ENCODE assay signal across 1 cellular context in the genomic region with DNA sequence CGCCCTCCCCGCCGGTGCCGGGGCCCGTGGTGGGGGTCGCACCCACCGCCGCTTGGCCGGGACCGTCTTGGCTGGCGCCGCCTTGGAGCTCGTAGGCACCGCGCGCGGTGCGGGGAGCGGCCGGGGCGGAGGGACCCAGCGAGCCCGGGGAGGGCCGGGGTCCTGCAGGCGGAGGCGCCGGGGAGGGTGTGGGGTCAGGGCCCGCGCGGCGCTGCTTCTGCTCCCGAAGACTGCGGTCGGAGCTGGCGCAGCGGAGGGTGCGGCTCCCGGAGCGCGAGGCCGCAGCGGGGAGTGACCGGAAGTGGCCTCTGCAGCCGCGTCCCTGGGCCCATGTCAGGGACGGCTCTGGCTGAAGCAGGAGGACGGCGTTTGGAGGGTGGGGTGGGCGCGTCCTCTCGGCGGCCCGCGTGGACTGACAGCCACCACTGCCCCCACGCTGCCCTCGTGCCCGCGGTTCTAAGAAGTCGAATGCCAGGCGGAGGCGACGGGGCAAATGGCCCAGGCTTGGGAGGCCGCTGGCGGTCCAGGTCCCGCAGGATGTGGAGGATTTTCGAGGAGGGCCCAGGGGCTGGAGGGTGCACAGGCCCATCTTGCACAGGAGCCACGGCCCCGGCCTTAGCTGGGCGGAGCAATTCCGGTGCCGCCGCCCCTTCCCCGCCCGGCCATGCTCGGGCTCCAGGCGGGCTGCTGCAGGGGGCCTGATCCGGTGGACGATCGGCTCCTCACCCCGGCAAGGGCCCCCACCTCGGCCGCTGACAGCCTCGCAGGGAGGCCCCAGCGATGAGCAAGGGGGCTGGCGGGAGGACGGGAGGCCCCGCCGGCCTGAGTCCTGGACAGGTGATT.
TF ChIP-seq lines count a peak whose summit lies in the region.

No MANE protein-coding gene starts in this region.

TF ChIP-seq in IMR-90, 13 proteins besides CTCF, POLR2A, EP300 and RAD21 (continued from another document):
- TF ChIP-seq, protein P1, sequence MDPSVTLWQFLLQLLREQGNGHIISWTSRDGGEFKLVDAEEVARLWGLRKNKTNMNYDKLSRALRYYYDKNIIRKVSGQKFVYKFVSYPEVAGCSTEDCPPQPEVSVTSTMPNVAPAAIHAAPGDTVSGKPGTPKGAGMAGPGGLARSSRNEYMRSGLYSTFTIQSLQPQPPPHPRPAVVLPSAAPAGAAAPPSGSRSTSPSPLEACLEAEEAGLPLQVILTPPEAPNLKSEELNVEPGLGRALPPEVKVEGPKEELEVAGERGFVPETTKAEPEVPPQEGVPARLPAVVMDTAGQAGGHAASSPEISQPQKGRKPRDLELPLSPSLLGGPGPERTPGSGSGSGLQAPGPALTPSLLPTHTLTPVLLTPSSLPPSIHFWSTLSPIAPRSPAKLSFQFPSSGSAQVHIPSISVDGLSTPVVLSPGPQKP (IDR thresholded peaks at IDR 0.05; ENCODE audit: borderline replicate concordance, low read depth, low read length): no peak
- TF ChIP-seq SMC3 (IDR thresholded peaks at IDR 0.05; ENCODE audit: low read depth, low read length) (no peak), RFX5 (IDR thresholded peaks at IDR 0.05; ENCODE audit: low read depth, low read length) (no peak), MAZ (IDR thresholded peaks at IDR 0.05; ENCODE audit: borderline replicate concordance, low read depth, low read length) (no peak; the same call in 1 of the 2 replicates), MXI1 (IDR thresholded peaks at IDR 0.05; ENCODE audit: borderline replicate concordance, low read depth, low read length) (no peak), CEBPB (IDR thresholded peaks at IDR 0.05; ENCODE audit: low read depth, low read length) (no peak), BHLHE40 (IDR thresholded peaks at IDR 0.05; ENCODE audit: low read depth, low read length) (no peak), RCOR1 (IDR thresholded peaks at IDR 0.05; ENCODE audit: insufficient replicate concordance, low read length) (no peak), FOS (IDR thresholded peaks at IDR 0.05; ENCODE audit: low read depth, low read length) (no peak)
- TF ChIP-seq, protein P2, sequence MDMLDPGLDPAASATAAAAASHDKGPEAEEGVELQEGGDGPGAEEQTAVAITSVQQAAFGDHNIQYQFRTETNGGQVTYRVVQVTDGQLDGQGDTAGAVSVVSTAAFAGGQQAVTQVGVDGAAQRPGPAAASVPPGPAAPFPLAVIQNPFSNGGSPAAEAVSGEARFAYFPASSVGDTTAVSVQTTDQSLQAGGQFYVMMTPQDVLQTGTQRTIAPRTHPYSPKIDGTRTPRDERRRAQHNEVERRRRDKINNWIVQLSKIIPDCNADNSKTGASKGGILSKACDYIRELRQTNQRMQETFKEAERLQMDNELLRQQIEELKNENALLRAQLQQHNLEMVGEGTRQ (IDR thresholded peaks at IDR 0.05; ENCODE audit: low read depth, low read length): no peak
TF ChIP-seq in IMR-90: peak in this region for 0.
